Comparison of ENCODE assay signal across 9 cellular contexts in genomic region chr11:74696932-74697687, GRCh38. TPM values are rescaled to one million over a fixed set of nuclear protein-coding genes. Genes with fewer than 3 reads are reported as not detected.
A peak's percentile ranks its signal among the peaks of the same experiment; 100 is the strongest.
DNase-seq lines count a peak whose midpoint lies in the region; ATAC-seq and TF ChIP-seq lines count a peak whose summit lies in the region.
"Had no signal": no experiment of that assay in that cellular context is flagged by ENCODE, and none has a peak within 500 bp of the region (broad histone marks: within the 10 kb centered on the region; RNA-seq: fewer than 3 reads in every experiment).

No MANE protein-coding gene starts in this region.

- no peak overlapping the region for H3K9ac ChIP-seq in parathyroid adenoma

- H3K4me3 ChIP-seq in AG10803 (ENCODE audit: low read length) (peak overlapping the region; percentile 30; the same call in 1 of the 2 replicates), astrocyte of the spinal cord (ENCODE audit: low read depth, low read length) (no peak overlapping the region), parathyroid adenoma (ENCODE audit: low read depth, low read length) (no peak overlapping the region), SJCRH30 (no peak overlapping the region)

- peak; percentile 95 for DNase-seq in AG10803 (ENCODE audit: low read depth)
- DNase-seq in astrocyte of the spinal cord (ENCODE audit: low read depth, low spot score), result peak; percentile 74
- DNase-seq in left ventricle myocardium superior, result peak; percentile 87
- no peak for DNase-seq in SJCRH30
- DNase-seq: CD8-positive, alpha-beta memory T cell had no signal

- ATAC-seq in left ventricle myocardium superior (peak; percentile 94), GM19455 (IDR thresholded peaks at IDR 0.05; ENCODE audit: unreplicated experiment) (no peak), GM19397 (IDR thresholded peaks at IDR 0.05; ENCODE audit: unreplicated experiment) (no peak), GM21619 (IDR thresholded peaks at IDR 0.05; ENCODE audit: unreplicated experiment) (no peak)

- H3K27ac ChIP-seq in parathyroid adenoma (peak overlapping the region; percentile 44), SJCRH30 (no peak overlapping the region)

- in situ Hi-C loops in astrocyte of the spinal cord (cut with HindIII; ENCODE audit: low sequenced_read_pairs), result no loop called here

- H3K9me3 ChIP-seq in parathyroid adenoma (ENCODE audit: control insufficient read depth, low read length) (no peaks in the 10 kb centered on the region), SJCRH30 (replicated peaks) (no peaks in the 10 kb centered on the region)

- no peak for TF ChIP-seq CTCF in AG10803 (conservative IDR thresholded peaks at IDR 0.05; ENCODE audit: low read length)
- TF ChIP-seq CTCF in astrocyte of the spinal cord (IDR thresholded peaks at IDR 0.05; ENCODE audit: low read depth, low read length), result no peak
- no peak for TF ChIP-seq CTCF in parathyroid adenoma (IDR thresholded peaks at IDR 0.05)

- intact Hi-C loops in left ventricle myocardium superior (cut with micrococcal nuclease), result no loop called here

- H2AFZ ChIP-seq in parathyroid adenoma, result peak overlapping the region; percentile 11

- H3K79me2 ChIP-seq in parathyroid adenoma, result no peaks in the 10 kb centered on the region

- no peak overlapping the region for H3K4me2 ChIP-seq in parathyroid adenoma (ENCODE audit: low read length)

- H3K27me3 ChIP-seq in parathyroid adenoma (ENCODE audit: control insufficient read depth, insufficient read depth, low read length), result no peaks in the 10 kb centered on the region
- H3K27me3 ChIP-seq in SJCRH30, result no peaks in the 10 kb centered on the region

- H3K4me1 ChIP-seq in parathyroid adenoma (no peaks in the 10 kb centered on the region), SJCRH30 (peaks cover 2% of the 10 kb centered on the region)

- H3K36me3 ChIP-seq in parathyroid adenoma (ENCODE audit: control insufficient read depth, insufficient read depth, low read length), result no peaks in the 10 kb centered on the region
- no peaks in the 10 kb centered on the region for H3K36me3 ChIP-seq in SJCRH30

RNA-seq across cellular contexts. Expression of gene CHRDL2, which starts 34.1 kb away (rescaled TPM):
- 3.9 TPM for total RNA-seq in left ventricle myocardium superior
- total RNA-seq in SJCRH30 (2014; rRNA removed; shearing (Covaris generic)), result not detected in 2 replicates
- total RNA-seq: CD8-positive, alpha-beta memory T cell had no signal

RNA-seq across cellular contexts. Expression of gene RNF169, which starts 51.5 kb away (rescaled TPM):
- total RNA-seq in left ventricle myocardium superior, result 11.7 TPM
- 16.0 and 17.8 TPM in 2 replicates for total RNA-seq in SJCRH30 (2014; rRNA removed; shearing (Covaris generic))

Comparison
In these comparisons a context has a peak if more than half of its experiments do, and no peak if none do; other contexts are left out.
1. DNase-seq: peak in AG10803 (single experiment), astrocyte of the spinal cord (single experiment) and left ventricle myocardium superior (single experiment); none in SJCRH30 (0 of 2).